In genomic region chr2:53403836-53404413, GRCh38 we compare ENCODE assay signal across 10 cellular contexts.
DNase-seq lines count a peak whose midpoint lies in the region; FAIRE-seq and TF ChIP-seq lines count a peak whose summit lies in the region.
"Had no signal": no experiment of that assay in that cellular context is flagged by ENCODE, and none has a peak within 500 bp of the region (broad histone marks: within the 10 kb centered on the region; RNA-seq: fewer than 3 reads in every experiment).

No MANE protein-coding gene starts in this region.

- DNase-seq in EH (ENCODE audit: low read depth) (peak; percentile 70), H54 (ENCODE audit: insufficient read length, low spot score) (peak; percentile 10), NCI-H460 (ENCODE audit: extremely low read depth, low read depth) (peak; percentile 33), fibroblast of pulmonary artery (ENCODE audit: low read depth) (peak; percentile 56), superior temporal gyrus (ENCODE audit: extremely low spot score) (no peak), NCI-H446 treated with DMSO at 0.1 percent for 48 hours (lab: John Stamatoyannopoulos, UW) (no peak), OCI-M1 (lab: John Stamatoyannopoulos, UW) (no peak), GM19240 (ENCODE audit: insufficient read length, low spot score) (no peak)
- DNase-seq: SHP77 had no signal

- peak; percentile 98 for FAIRE-seq in H54 (lab: Jason Lieb, UNC)
- FAIRE-seq: D721Med had no signal

- TF ChIP-seq POLR2A in H54 (IDR thresholded peaks at IDR 0.05; ENCODE audit: low read depth, low read length): no peak

- no peak overlapping the region for H3K4me3 ChIP-seq in fibroblast of pulmonary artery (replicated peaks; ENCODE audit: low read depth, low read length)

- TF ChIP-seq CTCF in fibroblast of pulmonary artery (IDR thresholded peaks at IDR 0.05; ENCODE audit: low read length, missing control alignments): no peak

Comparison
In these comparisons a context has a peak if more than half of its experiments do, and no peak if none do; other contexts are left out.
1. DNase-seq: peak in EH (single experiment), H54 (single experiment), NCI-H460 (single experiment) and fibroblast of pulmonary artery (single experiment); none in superior temporal gyrus (single experiment), NCI-H446 treated with DMSO at 0.1 percent for 48 hours (single experiment), OCI-M1 (single experiment) and GM19240 (single experiment).